In the genomic region with DNA sequence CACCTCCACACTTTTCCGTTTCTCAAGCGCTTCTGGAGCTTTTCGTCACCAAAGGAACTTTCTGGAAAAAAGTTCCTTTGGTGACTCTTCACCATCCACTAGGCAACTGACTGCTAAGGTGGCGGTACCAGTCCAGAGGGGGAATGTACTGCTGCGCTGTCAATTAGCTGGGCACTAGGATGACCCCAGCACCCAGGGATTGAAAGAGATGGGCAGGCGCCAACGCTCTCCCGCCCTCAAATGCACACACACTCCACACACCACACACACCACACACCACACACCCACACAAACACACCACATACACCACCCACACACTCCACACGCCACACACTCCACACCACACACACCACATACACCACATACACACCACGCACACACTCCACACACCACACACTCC, we compare ENCODE assay signal across 14 cellular contexts. TPM values are rescaled to one million over a fixed set of nuclear protein-coding genes. Genes with fewer than 3 reads are reported as not detected.
"Had no signal": no experiment of that assay in that cellular context is flagged by ENCODE, and none has a peak within 500 bp of the region (broad histone marks: within the 10 kb centered on the region; RNA-seq: fewer than 3 reads in every experiment).

No MANE protein-coding gene starts in this region.

- H3K4me3 Mint-ChIP-seq: activated B cell treated with CpG ODN at 0.5 μM for 24 hours; activated CD4-positive, alpha-beta T cell treated with anti-CD3 and anti-CD28 coated beads, Interleukin-2, amount 10 ng/mL, durations not matched to agents 7 days and 5 days; activated naive CD8-positive, alpha-beta T cell treated with anti-CD3 and anti-CD28 coated beads, Interleukin-2, amount 50 U/mL, for 24 hours; T-helper 1 cell treated with Interleukin-12 subunit alpha and Interleukin-12 subunit beta and Interleukin-4 antibody, amounts not matched to agents 30 μg/mL and 1 μg/mL, for 36 hours had no signal

- H3K36me3 ChIP-seq: ascending aorta, cardiac muscle cell, esophagus muscularis mucosa, pancreas, upper lobe of left lung had no signal

- DNase-seq: activated B cell treated with CpG ODN at 0.5 μM for 24 hours; activated CD4-positive, alpha-beta T cell treated with anti-CD3 and anti-CD28 coated beads, Interleukin-2, amount 10 ng/mL, durations not matched to agents 7 days and 5 days; activated effector memory CD4-positive, alpha-beta T cell treated with anti-CD3 and anti-CD28 coated beads, Interleukin-2, amount 50 U/mL, for 16 hours; activated naive CD8-positive, alpha-beta T cell treated with anti-CD3 and anti-CD28 coated beads, Interleukin-2, amount 50 U/mL, for 24 hours; activated T-cell treated with anti-CD3 and anti-CD28 coated beads, Interleukin-2, amount 50 U/mL, for 1 hour; mammary epithelial cell had no signal

- H3K27ac Mint-ChIP-seq: activated B cell treated with CpG ODN at 0.5 μM for 24 hours; activated CD4-positive, alpha-beta T cell treated with anti-CD3 and anti-CD28 coated beads, Interleukin-2, amount 10 ng/mL, durations not matched to agents 7 days and 5 days; T-helper 1 cell treated with Interleukin-12 subunit alpha and Interleukin-12 subunit beta and Interleukin-4 antibody, amounts not matched to agents 30 μg/mL and 1 μg/mL, for 36 hours had no signal

- H3K4me2 ChIP-seq: smooth muscle cell had no signal

- H3K4me1 ChIP-seq: ascending aorta had no signal

- H3K9me3 Mint-ChIP-seq: activated B cell treated with CpG ODN at 0.5 μM for 24 hours; activated CD4-positive, alpha-beta T cell treated with anti-CD3 and anti-CD28 coated beads, Interleukin-2, amount 10 ng/mL, durations not matched to agents 7 days and 5 days; activated naive CD8-positive, alpha-beta T cell treated with anti-CD3 and anti-CD28 coated beads, Interleukin-2, amount 50 U/mL, for 24 hours; T-helper 1 cell treated with Interleukin-12 subunit alpha and Interleukin-12 subunit beta and Interleukin-4 antibody, amounts not matched to agents 30 μg/mL and 1 μg/mL, for 36 hours had no signal

- H3K4me3 ChIP-seq: cardiac muscle cell, pancreas, smooth muscle cell, upper lobe of left lung had no signal

- H3K9me3 ChIP-seq: ascending aorta, esophagus muscularis mucosa, pancreas, upper lobe of left lung had no signal

- H3K27ac ChIP-seq: ascending aorta, cardiac muscle cell, pancreas, upper lobe of left lung had no signal

RNA-seq across cellular contexts. Expression of a gene that starts 10.4 kb away (rescaled TPM):
- total RNA-seq: ascending aorta had no signal

RNA-seq across cellular contexts. Expression of a gene that starts 58.8 kb away (rescaled TPM):
- total RNA-seq: activated B cell treated with CpG ODN at 0.5 μM for 24 hours; activated CD4-positive, alpha-beta T cell treated with anti-CD3 and anti-CD28 coated beads, Interleukin-2, amount 10 ng/mL, durations not matched to agents 7 days and 5 days; activated CD8-positive, alpha-beta memory T cell treated with anti-CD3 and anti-CD28 coated beads for 36 hours; ascending aorta; pancreas; smooth muscle cell; upper lobe of left lung had no signal
